In the genomic region with DNA sequence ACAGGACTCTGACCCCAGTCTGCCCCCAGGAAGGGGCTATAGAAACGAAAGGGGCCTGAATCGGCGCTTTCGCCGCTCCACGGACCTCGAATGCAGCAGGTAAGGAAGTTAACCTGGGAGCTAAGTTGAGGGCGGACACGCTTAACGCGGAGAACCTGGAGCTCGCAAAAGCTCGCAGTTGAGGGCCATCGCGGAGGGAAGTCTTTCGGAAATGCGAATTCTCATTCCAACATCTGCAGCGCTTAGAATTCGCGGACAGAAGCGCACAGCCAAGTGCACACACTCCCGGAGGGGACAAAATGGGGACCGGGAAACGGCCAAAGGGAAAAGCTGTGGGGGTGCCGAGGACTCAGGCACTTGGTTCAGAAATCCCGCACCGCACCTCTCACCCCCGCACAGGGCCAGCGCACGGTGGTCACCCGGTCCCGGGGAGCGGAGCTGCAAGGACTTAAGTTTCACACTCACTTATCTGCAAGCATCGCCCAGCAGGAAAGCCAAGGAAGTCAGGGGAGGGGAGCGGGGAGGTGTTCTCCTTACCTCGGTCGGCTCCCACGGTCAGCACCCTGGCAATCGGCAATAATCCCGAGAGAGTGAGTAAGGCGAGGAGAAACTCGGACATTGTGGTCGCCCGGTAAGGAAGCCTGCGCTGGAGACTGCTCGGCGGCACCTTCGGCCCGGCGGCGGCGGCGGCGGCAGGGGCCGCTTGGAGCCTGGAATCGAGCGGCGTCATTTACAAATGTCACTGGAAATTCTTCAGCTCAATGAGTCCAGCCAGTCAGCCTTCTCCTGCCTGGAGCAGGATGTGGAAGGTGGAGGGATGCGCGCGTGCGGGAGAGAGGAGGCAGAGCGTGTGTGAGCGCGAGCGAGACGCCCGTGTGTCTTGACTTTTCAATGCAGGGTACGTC, we compare ENCODE assay signal across 8 cellular contexts. TPM values are rescaled to one million over a fixed set of nuclear protein-coding genes. Genes with fewer than 3 reads are reported as not detected.
DNase-seq lines count a peak whose midpoint lies in the region; ATAC-seq and TF ChIP-seq lines count a peak whose summit lies in the region.

No MANE protein-coding gene starts in this region.

- intact Hi-C loops in left ventricle myocardium superior (cut with micrococcal nuclease) = no loop called here
- intact Hi-C loops in posterior cingulate gyrus (cut with DNase I) = no loop called here

- H3K4me3 ChIP-seq in AG09309 (ENCODE audit: control insufficient read depth, low read depth, low read length) = peak overlapping the region; percentile 52

- no peak for TF ChIP-seq CTCF in AG09309 (IDR thresholded peaks at IDR 0.05; ENCODE audit: control insufficient read depth, insufficient read depth, low read depth, low read length, missing control alignments)

- peak; percentile 48 for ATAC-seq in GM19372 (IDR thresholded peaks at IDR 0.05; ENCODE audit: low read depth, unreplicated experiment)
- ATAC-seq in left ventricle myocardium superior = peak; percentile 52
- ATAC-seq in HG02981 (IDR thresholded peaks at IDR 0.05; ENCODE audit: unreplicated experiment) = no peak

- DNase-seq in AG09309 (ENCODE audit: low read depth) (no peak), NCI-H1048 (lab: John Stamatoyannopoulos, UW) (peak; percentile 12), anterior cingulate cortex (lab: John Stamatoyannopoulos, UW) (peak in 56 of 58 donors; percentile 18 to 87 (median 66)), left ventricle myocardium superior (peak; percentile 46), posterior cingulate gyrus (peak; percentile 41 to 93 (median 58)), KG1 (lab: John Stamatoyannopoulos, UW) (no peak)

RNA-seq across cellular contexts. Expression of a gene that starts 0.5 kb away (rescaled TPM):
- 0.02 TPM for total RNA-seq in left ventricle myocardium superior

Comparison
In these comparisons a context has a peak if more than half of its experiments do, and no peak if none do; other contexts are left out.
1. DNase-seq: peak in NCI-H1048 (single experiment), anterior cingulate cortex (56 of 58), left ventricle myocardium superior (single experiment) and posterior cingulate gyrus (10 of 10); none in AG09309 (single experiment) and KG1 (single experiment).